Comparison of ENCODE assay signal across 13 cellular contexts in genomic region chr12:99476956-99477355, GRCh38.
DNase-seq lines count a peak whose midpoint lies in the region; ATAC-seq lines count a peak whose summit lies in the region.
"Had no signal": no experiment of that assay in that cellular context is flagged by ENCODE, and none has a peak within 500 bp of the region (broad histone marks: within the 10 kb centered on the region; RNA-seq: fewer than 3 reads in every experiment).

No MANE protein-coding gene starts in this region.

- no peak for ATAC-seq in HG03095 (IDR thresholded peaks at IDR 0.05; ENCODE audit: unreplicated experiment)
- ATAC-seq in GM21529 (IDR thresholded peaks at IDR 0.05; ENCODE audit: unreplicated experiment) = no peak
- ATAC-seq: T-helper 17 cell had no signal

- peak; percentile 12 for DNase-seq in SHP77 treated with DMSO at 0.1 percent for 48 hours (lab: John Stamatoyannopoulos, UW)
- DNase-seq in SHP77 (lab: John Stamatoyannopoulos, UW) = no peak
- peak; percentile 8 for DNase-seq in NCI-H524 treated with DMSO at 0.1 percent for 48 hours (lab: John Stamatoyannopoulos, UW)
- peak; percentile 69 for DNase-seq in SK-N-DZ (ENCODE audit: low spot score)
- no peak for DNase-seq in activated CD4-positive, alpha-beta T cell treated with anti-CD3 and anti-CD28 coated beads for 48 hours
- DNase-seq: COR-L47, DMS53, Kasumi-1, NCI-H187, NCI-H226, T-helper 17 cell had no signal

Comparison
In these comparisons a context has a peak if more than half of its experiments do, and no peak if none do; other contexts are left out.
1. DNase-seq: peak in SHP77 treated with DMSO at 0.1 percent for 48 hours (single experiment), NCI-H524 treated with DMSO at 0.1 percent for 48 hours (single experiment) and SK-N-DZ (single experiment); none in SHP77 (0 of 2) and activated CD4-positive, alpha-beta T cell treated with anti-CD3 and anti-CD28 coated beads for 48 hours (single experiment).